ENCODE assay signal across 15 cellular contexts in genomic region chr6:87825865-87826264, GRCh38.
DNase-seq lines count a peak whose midpoint lies in the region; ATAC-seq and TF ChIP-seq lines count a peak whose summit lies in the region.
"Had no signal": no experiment of that assay in that cellular context is flagged by ENCODE, and none has a peak within 500 bp of the region (broad histone marks: within the 10 kb centered on the region; RNA-seq: fewer than 3 reads in every experiment).

No MANE protein-coding gene starts in this region.

- no peaks in the 10 kb centered on the region for H3K27me3 Mint-ChIP-seq in CD14-positive monocyte (ENCODE audit: low read depth in 3 of 3)

- no peak overlapping the region for H3K4me3 ChIP-seq in adrenal gland
- H3K4me3 ChIP-seq: right atrium auricular region, thoracic aorta had no signal

- DNase-seq in CD14-positive monocyte (ENCODE audit: low spot score) (no peak), KBM-7 (peak; percentile 8), glomerular endothelial cell (ENCODE audit: extremely low read depth, low read depth, low spot score) (peak; percentile 4), adrenal gland (no peak), mesenteric fat pad (ENCODE audit: low spot score) (no peak), SW 1271 (lab: John Stamatoyannopoulos, UW) (no peak)
- DNase-seq: activated CD8-positive, alpha-beta memory T cell treated with anti-CD3 and anti-CD28 coated beads for 24 hours; effector CD4-positive, alpha-beta T cell; HFFc6; hypothalamus had no signal

- no peaks in the 10 kb centered on the region for H3K9me3 ChIP-seq in adrenal gland (replicated peaks in 1 of 3)
- H3K9me3 ChIP-seq: right atrium auricular region, thoracic aorta had no signal

- no peak for TF ChIP-seq CTCF in CD14-positive monocyte (IDR thresholded peaks at IDR 0.05)
- no peak for TF ChIP-seq CTCF in adrenal gland (IDR thresholded peaks at IDR 0.05)

- 50 to 69% (median 61%) methylated on average over 2 of the region's 2 CpGs for WGBS in adrenal gland, 4 donors

- peaks cover 0 to 3% of the 10 kb centered on the region in 2 donors for H3K36me3 Mint-ChIP-seq in CD14-positive monocyte

- in situ Hi-C loops in KBM-7 (cut with MboI; ENCODE audit: low pct_unique_long_range_greater_than_20kb, low sequenced_read_pairs) = no loop called here

- peak overlapping the region in 1 of 5 donors; percentile 57 for H3K27ac ChIP-seq in adrenal gland
- H3K27ac ChIP-seq: thoracic aorta had no signal

- peaks cover 42% of the 10 kb centered on the region for H3K4me1 Mint-ChIP-seq in CD14-positive monocyte

- ATAC-seq in GM18870 (IDR thresholded peaks at IDR 0.05; ENCODE audit: unreplicated experiment) (peak; percentile 51), HG03469 (IDR thresholded peaks at IDR 0.05; ENCODE audit: unreplicated experiment) (no peak)

- no peaks in the 10 kb centered on the region for H3K36me3 ChIP-seq in adrenal gland (replicated peaks in 1 of 2)
- H3K36me3 ChIP-seq: right atrium auricular region, thoracic aorta had no signal

- H3K4me1 ChIP-seq in adrenal gland (replicated peaks in 1 of 2) = no peaks in the 10 kb centered on the region
- H3K4me1 ChIP-seq: right atrium auricular region had no signal

- H3K27me3 ChIP-seq in adrenal gland = no peaks in the 10 kb centered on the region
- H3K27me3 ChIP-seq: right atrium auricular region had no signal

- peaks cover 0 to 7% (median 2%) of the 10 kb centered on the region in 7 donors for H3K9me3 Mint-ChIP-seq in CD14-positive monocyte
- H3K9me3 Mint-ChIP-seq: HFFc6; T-helper 1 cell treated with Interleukin-12 subunit alpha and Interleukin-12 subunit beta and Interleukin-4 antibody, amounts not matched to agents 30 μg/mL and 1 μg/mL, for 36 hours had no signal

- intact Hi-C loops in CD14-positive monocyte (cut with micrococcal nuclease) (loop anchor here in 1 of 2 donors (5.0 to 10.0 kb wide), 2 partner anchors 101 to 129 kb away; no protein-coding TSS in a partner anchor), adrenal gland (cut with DNase I) (no loop called here)

- peak overlapping the region; percentile 87 to 94 (median 90) for H3K27ac Mint-ChIP-seq in CD14-positive monocyte
- H3K27ac Mint-ChIP-seq: HFFc6; T-helper 1 cell treated with Interleukin-12 subunit alpha and Interleukin-12 subunit beta and Interleukin-4 antibody, amounts not matched to agents 30 μg/mL and 1 μg/mL, for 36 hours had no signal

- no peak for TF ChIP-seq POLR2A in adrenal gland (IDR thresholded peaks at IDR 0.05)

- peak overlapping the region in 1 of 2 donors; percentile 57 for H3K4me3 Mint-ChIP-seq in CD14-positive monocyte
- H3K4me3 Mint-ChIP-seq: HFFc6; T-helper 1 cell treated with Interleukin-12 subunit alpha and Interleukin-12 subunit beta and Interleukin-4 antibody, amounts not matched to agents 30 μg/mL and 1 μg/mL, for 36 hours had no signal

Comparison
In these comparisons a context has a peak if more than half of its experiments do, and no peak if none do; other contexts are left out.
1. DNase-seq: peak in KBM-7 (single experiment) and glomerular endothelial cell (single experiment); none in CD14-positive monocyte (single experiment), adrenal gland (0 of 7), mesenteric fat pad (single experiment) and SW 1271 (0 of 2).